Comparison of ENCODE assay signal across 26 cellular contexts in genomic region chrX:18368402-18368801, GRCh38.
"Had no signal": no experiment of that assay in that cellular context is flagged by ENCODE, and none has a peak within 500 bp of the region (broad histone marks: within the 10 kb centered on the region; RNA-seq: fewer than 3 reads in every experiment).

No MANE protein-coding gene starts in this region.

- H3K27ac Mint-ChIP-seq: activated naive CD8-positive, alpha-beta T cell; natural killer cell; neural progenitor cell had no signal

- H3K4me3 Mint-ChIP-seq: activated naive CD8-positive, alpha-beta T cell; natural killer cell; neural progenitor cell had no signal

- H3K4me2 ChIP-seq: neural progenitor cell had no signal

- ATAC-seq: activated CD4-positive, CD25-positive, alpha-beta regulatory T cell treated with anti-CD3 and anti-CD28 coated beads, Interleukin-2, amount 50 U/mL, for 24 hours; heart right ventricle; left lung; lower lobe of right lung; natural killer cell; right cardiac atrium had no signal

- H3K4me1 Mint-ChIP-seq: natural killer cell, neural progenitor cell had no signal

- H3K27ac ChIP-seq: epithelial cell of prostate, esophagus squamous epithelium, heart right ventricle, left lung, lower lobe of right lung, neural progenitor cell, spleen, suprapubic skin, tibial nerve, VCaP had no signal

- DNase-seq: activated CD4-positive, alpha-beta T cell treated with anti-CD3 and anti-CD28 coated beads for 48 hours; activated CD4-positive, alpha-beta T cell treated with anti-CD3 and anti-CD28 coated beads, Interleukin-2, amount 50 U/mL, for 48 hours; activated CD8-positive, alpha-beta memory T cell treated with anti-CD3 and anti-CD28 coated beads for 24 hours; activated effector memory CD4-positive, alpha-beta T cell treated with Interleukin-2 at 50 U/mL for 16 hours; activated naive CD4-positive, alpha-beta T cell treated with Interleukin-2 at 50 U/mL for 16 hours; anterior cingulate cortex; dermis blood vessel endothelial cell; effector CD4-positive, alpha-beta T cell; esophagus squamous epithelium; foreskin melanocyte; heart right ventricle; left lung; lower lobe of right lung; mesenchymal stem cell; natural killer cell; occipital lobe; right cardiac atrium; spleen; stimulated activated naive CD4-positive, alpha-beta T cell had no signal

- H3K9me3 ChIP-seq: esophagus squamous epithelium, heart right ventricle, left lung, lower lobe of right lung, spleen, suprapubic skin, tibial nerve had no signal

- H2AFZ ChIP-seq: neural progenitor cell had no signal

- H3K36me3 Mint-ChIP-seq: activated naive CD8-positive, alpha-beta T cell; natural killer cell; neural progenitor cell had no signal

- H3K36me3 ChIP-seq: esophagus squamous epithelium, heart right ventricle, left lung, lower lobe of right lung, neural progenitor cell, spleen, suprapubic skin, tibial nerve had no signal

- H3K9ac ChIP-seq: neural progenitor cell had no signal

- H3K9me3 Mint-ChIP-seq: natural killer cell had no signal

- H3K4me1 ChIP-seq: esophagus squamous epithelium, heart right ventricle, left lung, lower lobe of right lung, neural progenitor cell, spleen, suprapubic skin had no signal

- H3K27me3 ChIP-seq: esophagus squamous epithelium, left lung, neural progenitor cell, suprapubic skin, tibial nerve had no signal

- H3K4me3 ChIP-seq: esophagus squamous epithelium, heart right ventricle, left lung, lower lobe of right lung, neural progenitor cell, spleen, suprapubic skin, tibial nerve had no signal
